ENCODE assay signal across 14 cellular contexts in the genomic region with DNA sequence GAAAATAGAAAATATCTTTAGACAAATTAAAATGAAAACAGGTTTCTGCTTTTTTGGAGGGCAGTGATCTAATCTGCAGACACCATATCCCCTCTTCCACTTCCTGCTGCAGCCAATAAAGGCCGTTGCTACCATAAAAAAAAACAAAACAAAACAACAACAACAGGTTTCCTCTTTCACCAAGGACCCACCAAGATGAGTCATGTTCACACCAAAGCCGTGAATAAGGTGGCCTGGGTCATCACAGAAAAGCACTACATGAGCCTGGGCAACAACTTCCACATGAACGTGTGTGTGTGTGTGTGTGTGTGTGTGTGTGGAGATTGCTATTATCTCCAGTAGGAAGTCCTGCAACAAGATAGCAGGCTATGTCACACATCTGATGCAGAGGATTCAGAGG. TPM values are rescaled to one million over a fixed set of nuclear protein-coding genes. Genes with fewer than 3 reads are reported as not detected.
A peak's percentile ranks its signal among the peaks of the same experiment; 100 is the strongest.
DNase-seq lines count a peak whose midpoint lies in the region; ATAC-seq, FAIRE-seq and TF ChIP-seq lines count a peak whose summit lies in the region.
"Had no signal": no experiment of that assay in that cellular context is flagged by ENCODE, and none has a peak within 500 bp of the region (broad histone marks: within the 10 kb centered on the region; RNA-seq: fewer than 3 reads in every experiment).

No MANE protein-coding gene starts in this region.

- H3K9me3 ChIP-seq in CD8-positive, alpha-beta T cell (ENCODE audit: low read length): no peaks in the 10 kb centered on the region
- no peaks in the 10 kb centered on the region for H3K9me3 ChIP-seq in endothelial cell of umbilical vein (replicated peaks; ENCODE audit: control insufficient read depth, insufficient read depth, low read length)
- H3K9me3 ChIP-seq in body of pancreas: no peaks in the 10 kb centered on the region
- H3K9me3 ChIP-seq in HepG2 (ENCODE audit: low read length): no peaks in the 10 kb centered on the region

- H4K20me1 ChIP-seq in endothelial cell of umbilical vein (replicated peaks; ENCODE audit: control insufficient read depth, extremely low read depth, insufficient read depth, low read length): no peaks in the 10 kb centered on the region
- no peaks in the 10 kb centered on the region for H4K20me1 ChIP-seq in HepG2 (ENCODE audit: insufficient read depth, low read length)

- POLR2A ChIA-PET in CD8-positive, alpha-beta T cell (lab: Charles Lee): no interaction called here
- POLR2A ChIA-PET in endothelial cell of umbilical vein (lab: Charles Lee) (no interaction called here), HepG2 (lab: Yijun Ruan, JAX) (no interaction called here)

- dilution Hi-C loops in endothelial cell of umbilical vein (cut with MboI; ENCODE audit: extremely low pct_ligation_motif_present, low sequenced_read_pairs): no loop called here

- peak; percentile 26 for ATAC-seq in CD8-positive, alpha-beta T cell
- ATAC-seq in GM19397 (IDR thresholded peaks at IDR 0.05; ENCODE audit: unreplicated experiment) (peak; percentile 86), HG03520 (IDR thresholded peaks at IDR 0.05; ENCODE audit: unreplicated experiment) (peak; percentile 95), body of pancreas (no peak), HepG2 (no peak), HG02970 (IDR thresholded peaks at IDR 0.05; ENCODE audit: low FRiP score, unreplicated experiment) (no peak)
- no peak for ATAC-seq in stimulated activated memory B cell treated with anti-CD40 and anti-IgM and Interleukin-4, amounts not matched to agents 10 μg/mL and 1 μg/mL and 100 μg/mL, for 72 hours

- TF ChIP-seq CTCF in CD8-positive, alpha-beta T cell (IDR thresholded peaks at IDR 0.05): no peak
- TF ChIP-seq CTCF in endothelial cell of umbilical vein (IDR thresholded peaks at IDR 0.05; ENCODE audit: extremely low read depth in 1 of 2, insufficient read depth in 1 of 2, low read depth in 1 of 2, low read length in 2 of 2): no peak
- no peak for TF ChIP-seq CTCF in body of pancreas (IDR thresholded peaks at IDR 0.05)
- no peak for TF ChIP-seq CTCF in HepG2 (CRISPR knock-in tag; IDR thresholded peaks at IDR 0.05)

- no peak overlapping the region for H3K27ac ChIP-seq in CD8-positive, alpha-beta T cell (ENCODE audit: low read depth, low read length)
- H3K27ac ChIP-seq in endothelial cell of umbilical vein (ENCODE audit: insufficient read depth, low read depth, low read length) (no peak overlapping the region), body of pancreas (no peak overlapping the region), HepG2 (ENCODE audit: extremely low read length, insufficient read depth, low read length) (no peak overlapping the region)
- H3K27ac ChIP-seq: VCaP had no signal

- peak overlapping the region; percentile 21 for H2AFZ ChIP-seq in endothelial cell of umbilical vein (ENCODE audit: low read depth, low read length)
- H2AFZ ChIP-seq in HepG2 (ENCODE audit: low read length): no peak overlapping the region

- no TSS peak for BruUV-seq in endothelial cell of umbilical vein (replicated peaks; lab: Mats Ljungman, UMichigan)
- BruUV-seq in HepG2 (replicated peaks; lab: Mats Ljungman, UMichigan): no TSS peak

- peak in 1 of 7 experiments; percentile 23 for DNase-seq in CD8-positive, alpha-beta T cell
- DNase-seq in endothelial cell of umbilical vein (ENCODE audit: low read depth, low spot score): peak; percentile 34
- no peak for DNase-seq in body of pancreas
- DNase-seq in HepG2 (ENCODE audit: low spot score): no peak
- DNase-seq: activated naive CD8-positive, alpha-beta T cell treated with anti-CD3 and anti-CD28 coated beads, Interleukin-2, amount 10 ng/mL, durations not matched to agents 7 days and 5 days; CD4-positive, CD25-positive, alpha-beta regulatory T cell; midbrain; NCI-H774; substantia nigra had no signal

- no peak overlapping the region for H3K4me3 ChIP-seq in CD8-positive, alpha-beta T cell (ENCODE audit: low read depth, low read length)
- H3K4me3 ChIP-seq in endothelial cell of umbilical vein (replicated peaks in 1 of 3; ENCODE audit: insufficient read depth in 1 of 3, low read depth in 1 of 3, low read length in 3 of 3) (no peak overlapping the region), body of pancreas (no peak overlapping the region), HepG2 (replicated peaks in 1 of 3; ENCODE audit: insufficient read depth in 1 of 3, low read depth in 2 of 3, low read length in 3 of 3) (no peak overlapping the region)

- 44 to 52% methylated on average over 3 of the region's 3 CpGs for WGBS in body of pancreas, 2 donors
- 1% methylated on average over 3 of the region's 3 CpGs for WGBS in HepG2 (ENCODE audit: low lambda C conversion rate)

- TF ChIP-seq RAD21 in HepG2 (CRISPR knock-in tag; IDR thresholded peaks at IDR 0.05): no peak

- no peaks in the 10 kb centered on the region for H3K9me1 ChIP-seq in endothelial cell of umbilical vein (replicated peaks; ENCODE audit: control insufficient read depth, extremely low read depth, insufficient read depth, low read length)

- TF ChIP-seq POLR2A in endothelial cell of umbilical vein (IDR thresholded peaks at IDR 0.05; ENCODE audit: low read depth, low read length) (no peak), body of pancreas (IDR thresholded peaks at IDR 0.05) (no peak), HepG2 (IDR thresholded peaks at IDR 0.05; ENCODE audit: insufficient read depth in 1 of 2, low read depth in 2 of 2, low read length in 2 of 2) (no peak)

- H3K4me2 ChIP-seq in endothelial cell of umbilical vein (ENCODE audit: insufficient read depth, low read length) (peak overlapping the region; percentile 6), HepG2 (ENCODE audit: low read depth, low read length) (no peak overlapping the region)

- H3K4me1 Mint-ChIP-seq in CD8-positive, alpha-beta T cell (ENCODE audit: low read depth): no peaks in the 10 kb centered on the region
- peaks cover 11% of the 10 kb centered on the region for H3K4me1 Mint-ChIP-seq in stimulated activated memory B cell treated with anti-CD40 and anti-IgM and Interleukin-4, amounts not matched to agents 10 μg/mL and 1 μg/mL and 100 μg/mL, for 72 hours
- H3K4me1 Mint-ChIP-seq: activated naive CD8-positive, alpha-beta T cell treated with anti-CD3 and anti-CD28 coated beads, Interleukin-2, amount 10 ng/mL, durations not matched to agents 7 days and 5 days; CD4-positive, CD25-positive, alpha-beta regulatory T cell had no signal

- H3K9me3 Mint-ChIP-seq in CD8-positive, alpha-beta T cell: no peaks in the 10 kb centered on the region
- H3K9me3 Mint-ChIP-seq in stimulated activated memory B cell treated with anti-CD40 and anti-IgM and Interleukin-4, amounts not matched to agents 10 μg/mL and 1 μg/mL and 100 μg/mL, for 72 hours: peaks cover 4% of the 10 kb centered on the region
- H3K9me3 Mint-ChIP-seq: activated naive CD8-positive, alpha-beta T cell treated with anti-CD3 and anti-CD28 coated beads, Interleukin-2, amount 10 ng/mL, durations not matched to agents 7 days and 5 days had no signal

- peaks cover 4% of the 10 kb centered on the region for H3K27me3 ChIP-seq in CD8-positive, alpha-beta T cell (ENCODE audit: insufficient read depth, low read length)
- peaks cover 2 to 5% of the 10 kb centered on the region in 2 experiments for H3K27me3 ChIP-seq in endothelial cell of umbilical vein (ENCODE audit: control insufficient read depth in 2 of 2, insufficient read depth in 2 of 2, low read length in 2 of 2)
- H3K27me3 ChIP-seq in body of pancreas: no peaks in the 10 kb centered on the region
- no peaks in the 10 kb centered on the region for H3K27me3 ChIP-seq in HepG2 (ENCODE audit: control insufficient read depth in 1 of 2, insufficient read depth in 2 of 2, low read length in 2 of 2)

- no peaks in the 10 kb centered on the region for H3K36me3 ChIP-seq in CD8-positive, alpha-beta T cell (ENCODE audit: insufficient read depth, low read length)
- no peaks in the 10 kb centered on the region for H3K36me3 ChIP-seq in endothelial cell of umbilical vein (ENCODE audit: control insufficient read depth in 2 of 2, extremely low read depth in 1 of 2, insufficient read depth in 2 of 2, low read length in 2 of 2)
- no peaks in the 10 kb centered on the region for H3K36me3 ChIP-seq in body of pancreas (replicated peaks in 1 of 2; ENCODE audit: insufficient read depth in 1 of 2, low read depth in 2 of 2)
- no peaks in the 10 kb centered on the region for H3K36me3 ChIP-seq in HepG2 (replicated peaks in 1 of 2; ENCODE audit: control insufficient read depth in 1 of 2, insufficient read depth in 2 of 2, low read length in 2 of 2)

- CTCF ChIA-PET in CD8-positive, alpha-beta T cell (lab: Charles Lee): no interaction called here
- CTCF ChIA-PET in endothelial cell of umbilical vein (lab: Charles Lee): interaction anchor here (1.4 kb wide), 1 partner anchor 10 kb away, joined by 6 read pairs; no protein-coding TSS in a partner anchor
- CTCF ChIA-PET in HepG2 (lab: Yijun Ruan, JAX; ENCODE audit: low intra/inter-chr PET ratio, low total read pairs): no interaction called here

- no peaks in the 10 kb centered on the region for H3K4me1 ChIP-seq in CD8-positive, alpha-beta T cell (ENCODE audit: insufficient read depth, low read length)
- H3K4me1 ChIP-seq in endothelial cell of umbilical vein (ENCODE audit: control insufficient read depth, extremely low read depth, insufficient read depth, low read length) (peaks cover 6% of the 10 kb centered on the region), body of pancreas (no peaks in the 10 kb centered on the region), HepG2 (ENCODE audit: insufficient read depth, low read length) (no peaks in the 10 kb centered on the region)

- in situ Hi-C loops in HepG2 (cut with HindIII; ENCODE audit: extremely low pct_ligation_motif_present, low pct_unique_long_range_greater_than_20kb): no loop called here

- H3K4me3 Mint-ChIP-seq in CD8-positive, alpha-beta T cell: no peak overlapping the region
- no peak overlapping the region for H3K4me3 Mint-ChIP-seq in stimulated activated memory B cell treated with anti-CD40 and anti-IgM and Interleukin-4, amounts not matched to agents 10 μg/mL and 1 μg/mL and 100 μg/mL, for 72 hours
- H3K4me3 Mint-ChIP-seq: activated naive CD8-positive, alpha-beta T cell treated with anti-CD3 and anti-CD28 coated beads, Interleukin-2, amount 10 ng/mL, durations not matched to agents 7 days and 5 days; CD4-positive, CD25-positive, alpha-beta regulatory T cell had no signal

- TF ChIP-seq EP300 in HepG2 (IDR thresholded peaks at IDR 0.05; ENCODE audit: low read depth in 2 of 2, low read length in 2 of 2) (no peak), HepG2 (CRISPR knock-in tag; IDR thresholded peaks at IDR 0.05; ENCODE audit: borderline replicate concordance) (no peak)

- H3K36me3 Mint-ChIP-seq in CD8-positive, alpha-beta T cell: no peaks in the 10 kb centered on the region
- no peaks in the 10 kb centered on the region for H3K36me3 Mint-ChIP-seq in stimulated activated memory B cell treated with anti-CD40 and anti-IgM and Interleukin-4, amounts not matched to agents 10 μg/mL and 1 μg/mL and 100 μg/mL, for 72 hours
- H3K36me3 Mint-ChIP-seq: activated naive CD8-positive, alpha-beta T cell treated with anti-CD3 and anti-CD28 coated beads, Interleukin-2, amount 10 ng/mL, durations not matched to agents 7 days and 5 days; CD4-positive, CD25-positive, alpha-beta regulatory T cell had no signal

- H3K27ac Mint-ChIP-seq in CD8-positive, alpha-beta T cell: no peak overlapping the region
- H3K27ac Mint-ChIP-seq in stimulated activated memory B cell treated with anti-CD40 and anti-IgM and Interleukin-4, amounts not matched to agents 10 μg/mL and 1 μg/mL and 100 μg/mL, for 72 hours: no peak overlapping the region
- H3K27ac Mint-ChIP-seq: activated naive CD8-positive, alpha-beta T cell treated with anti-CD3 and anti-CD28 coated beads, Interleukin-2, amount 10 ng/mL, durations not matched to agents 7 days and 5 days; CD4-positive, CD25-positive, alpha-beta regulatory T cell had no signal

- intact Hi-C loops in CD8-positive, alpha-beta T cell (cut with DNase I, micrococcal nuclease): no loop called here
- intact Hi-C loops in endothelial cell of umbilical vein (cut with micrococcal nuclease) (no loop called here), body of pancreas (cut with DNase I) (no loop called here), HepG2 (cut with micrococcal nuclease; ENCODE audit: unreplicated experiment) (no loop called here)

- FAIRE-seq in endothelial cell of umbilical vein (lab: Jason Lieb, UNC) (no peak), HepG2 (lab: Jason Lieb, UNC) (no peak)

- peaks cover 8% of the 10 kb centered on the region for H3K27me3 Mint-ChIP-seq in CD8-positive, alpha-beta T cell (ENCODE audit: low read depth)
- peaks cover 51% of the 10 kb centered on the region for H3K27me3 Mint-ChIP-seq in stimulated activated memory B cell treated with anti-CD40 and anti-IgM and Interleukin-4, amounts not matched to agents 10 μg/mL and 1 μg/mL and 100 μg/mL, for 72 hours

- H3K9ac ChIP-seq in endothelial cell of umbilical vein (replicated peaks; ENCODE audit: extremely low read depth, insufficient read depth, low read length) (no peak overlapping the region), HepG2 (ENCODE audit: insufficient read depth, low read depth, low read length) (no peak overlapping the region)

- H3K79me2 ChIP-seq in endothelial cell of umbilical vein (ENCODE audit: control insufficient read depth, insufficient read depth, low read length): no peaks in the 10 kb centered on the region
- H3K79me2 ChIP-seq in HepG2 (ENCODE audit: insufficient read depth, low read length): no peaks in the 10 kb centered on the region

RNA-seq across cellular contexts. Expression of a gene that starts 24.8 kb away (rescaled TPM):
- total RNA-seq in CD8-positive, alpha-beta T cell: under 1 TPM; 0.19 to 0.22 TPM
- total RNA-seq in endothelial cell of umbilical vein: not detected in 2 replicates
- polyA plus RNA-seq in endothelial cell of umbilical vein: not detected in 2 replicates
- not detected in 2 replicates for polyA plus RNA-seq in endothelial cell of umbilical vein (2011; cell fraction: cytosol; rRNA removed)
- polyA plus RNA-seq in endothelial cell of umbilical vein (2011; cell fraction: nucleus; rRNA removed): not detected in 2 replicates
- not detected in 2 replicates for polyA plus RNA-seq in endothelial cell of umbilical vein (2012)
- polyA minus RNA-seq in endothelial cell of umbilical vein: not detected in 2 replicates
- polyA minus RNA-seq in endothelial cell of umbilical vein (2011; cell fraction: cytosol; rRNA and poly(A)+ RNA removed): not detected
- not detected in 2 replicates for polyA minus RNA-seq in endothelial cell of umbilical vein (2011; cell fraction: nucleus; rRNA and poly(A)+ RNA removed)
- 1 to 10 TPM; 4.6 to 8.3 TPM for total RNA-seq in body of pancreas
- total RNA-seq in HepG2 (2016; rRNA removed; fragmentation: Illumina TruSeq; extraction: Trizol): not detected in 2 replicates
- total RNA-seq in HepG2 (2016; cell fraction: cytosol; rRNA removed; fragmentation: Illumina TruSeq; extraction: Trizol; ENCODE audit: low read depth): not detected in 2 replicates
- total RNA-seq in HepG2 (2016; cell fraction: insoluble cytoplasmic fraction; rRNA removed; fragmentation: Illumina TruSeq; extraction: Trizol): not detected in 2 replicates
- total RNA-seq in HepG2 (2016; cell fraction: membrane; rRNA removed; fragmentation: Illumina TruSeq; extraction: Trizol): not detected in 2 replicates
- not detected in 2 replicates for total RNA-seq in HepG2 (2016; cell fraction: nucleus; rRNA removed; fragmentation: Illumina TruSeq; extraction: Trizol)
- polyA plus RNA-seq in HepG2 (2011; rRNA removed): under 0.01 and 0.01 TPM in 2 replicates
- under 0.01 TPM in 2 replicates for polyA plus RNA-seq in HepG2 (2011; cell fraction: cytosol; rRNA removed)
- polyA plus RNA-seq in HepG2 (2011; cell fraction: nucleus; rRNA removed): 0.02 TPM in 2 replicates
- not detected in 2 replicates for polyA plus RNA-seq in HepG2 (2012)
- polyA plus RNA-seq in HepG2 (2016; cell fraction: cytosol; fragmentation: Illumina TruSeq; extraction: Trizol; ENCODE audit: low read depth): not detected in 2 replicates
- not detected in 2 replicates for polyA plus RNA-seq in HepG2 (2016; cell fraction: insoluble cytoplasmic fraction; fragmentation: Illumina TruSeq; extraction: Trizol; ENCODE audit: low read depth)
- not detected in 2 replicates for polyA plus RNA-seq in HepG2 (2016; cell fraction: membrane; fragmentation: Illumina TruSeq; extraction: Trizol; ENCODE audit: low read depth)
- not detected in 2 replicates for polyA plus RNA-seq in HepG2 (2016; cell fraction: nucleus; fragmentation: Illumina TruSeq; extraction: Trizol; ENCODE audit: insufficient read depth, low read depth)
- 0.49 TPM in 1 of 2 replicates, not detected in the other for polyA minus RNA-seq in HepG2 (2011; rRNA and poly(A)+ RNA removed; ENCODE audit: low replicate concordance)
- not detected in 2 replicates for polyA minus RNA-seq in HepG2 (2011; cell fraction: cytosol; rRNA and poly(A)+ RNA removed)
- polyA minus RNA-seq in HepG2 (2011; cell fraction: nucleus; rRNA and poly(A)+ RNA removed): not detected in 2 replicates
- polyA plus RNA-seq: CD4-positive, CD25-positive, alpha-beta regulatory T cell had no signal

Comparison
In these comparisons a context has a peak if more than half of its experiments do, and no peak if none do; other contexts are left out.
1. ATAC-seq: peak in CD8-positive, alpha-beta T cell (single experiment), GM19397 (single experiment) and HG03520 (single experiment); none in body of pancreas (single experiment), stimulated activated memory B cell treated with anti-CD40 and anti-IgM and Interleukin-4, amounts not matched to agents 10 μg/mL and 1 μg/mL and 100 μg/mL, for 72 hours (single experiment), HepG2 (single experiment) and HG02970 (single experiment).